27 cellular contexts compared by ENCODE assay signal in genomic region chr5:145934276-145934675, GRCh38. TPM values are rescaled to one million over a fixed set of nuclear protein-coding genes. Genes with fewer than 3 reads are reported as not detected.
"Had no signal": no experiment of that assay in that cellular context is flagged by ENCODE, and none has a peak within 500 bp of the region (broad histone marks: within the 10 kb centered on the region; RNA-seq: fewer than 3 reads in every experiment).

No MANE protein-coding gene starts in this region.

- H3K27me3 ChIP-seq: adrenal gland, suprapubic skin, tibial artery had no signal

- H3K36me3 ChIP-seq: adrenal gland, left lung, lower lobe of right lung, suprapubic skin, tibial artery had no signal

- H3K27ac ChIP-seq: adrenal gland, epithelial cell of prostate, left lung, lower lobe of right lung, suprapubic skin, tibial artery had no signal

- ATAC-seq: left lung; lower lobe of right lung; naive thymus-derived CD8-positive, alpha-beta T cell; right cardiac atrium had no signal

- H3K27ac Mint-ChIP-seq: activated CD4-positive, alpha-beta memory T cell treated with anti-CD3 and anti-CD28 coated beads for 36 hours; activated CD4-positive, alpha-beta T cell treated with anti-CD3 and anti-CD28 coated beads, Interleukin-2, amount 10 ng/mL, durations not matched to agents 24 days and 14 days; activated naive CD4-positive, alpha-beta T cell treated with anti-CD3 and anti-CD28 coated beads for 36 hours; activated naive CD8-positive, alpha-beta T cell treated with anti-CD3 and anti-CD28 coated beads for 36 hours; activated T-helper 1 cell treated with anti-CD3 and anti-CD28 coated beads, Interleukin-12 subunit alpha, Interleukin-12 subunit beta, Interleukin-2, Interleukin-4 antibody, amounts not matched to agents 30 ng/mL and 10 ng/mL and 1 ng/mL, durations not matched to agents 14 hours and 24 hours and 36 hours; brain; naive thymus-derived CD8-positive, alpha-beta T cell had no signal

- H3K36me3 Mint-ChIP-seq: activated CD4-positive, alpha-beta memory T cell treated with anti-CD3 and anti-CD28 coated beads for 36 hours; activated naive CD8-positive, alpha-beta T cell treated with anti-CD3 and anti-CD28 coated beads for 36 hours; brain; naive thymus-derived CD8-positive, alpha-beta T cell had no signal

- H3K9me3 Mint-ChIP-seq: activated CD4-positive, alpha-beta memory T cell treated with anti-CD3 and anti-CD28 coated beads for 36 hours; activated CD4-positive, alpha-beta T cell treated with anti-CD3 and anti-CD28 coated beads, Interleukin-2, amount 10 ng/mL, durations not matched to agents 24 days and 14 days; activated naive CD4-positive, alpha-beta T cell treated with anti-CD3 and anti-CD28 coated beads for 36 hours; activated naive CD8-positive, alpha-beta T cell treated with anti-CD3 and anti-CD28 coated beads for 36 hours; activated T-helper 1 cell treated with anti-CD3 and anti-CD28 coated beads, Interleukin-12 subunit alpha, Interleukin-12 subunit beta, Interleukin-2, Interleukin-4 antibody, amounts not matched to agents 30 ng/mL and 10 ng/mL and 1 ng/mL, durations not matched to agents 14 hours and 24 hours and 36 hours; brain had no signal

- DNase-seq: activated CD4-positive, alpha-beta memory T cell treated with anti-CD3 and anti-CD28 coated beads for 36 hours; activated CD4-positive, alpha-beta T cell treated with anti-CD3 and anti-CD28 coated beads, Interleukin-2, amount 10 ng/mL, durations not matched to agents 24 days and 14 days; activated CD4-positive, CD25-positive, alpha-beta regulatory T cell treated with anti-CD3 and anti-CD28 coated beads, Interleukin-2, amount 50 U/mL, for 72 hours; activated CD8-positive, alpha-beta memory T cell treated with anti-CD3 and anti-CD28 coated beads, Interleukin-2, amount 50 U/mL, for 4 hours; activated effector memory CD4-positive, alpha-beta T cell treated with anti-CD3 and anti-CD28 coated beads, Interleukin-2, amount 50 U/mL, for 16 hours; activated naive CD4-positive, alpha-beta T cell treated with anti-CD3 and anti-CD28 coated beads for 36 hours; activated naive CD8-positive, alpha-beta T cell treated with anti-CD3 and anti-CD28 coated beads for 36 hours; activated T-cell treated with anti-CD3 and anti-CD28 coated beads, Interleukin-2, amount 50 U/mL, for 1 hour; adrenal gland; aorta; cortex of kidney; left lung; lower lobe of right lung; mesenchymal stem cell; naive thymus-derived CD8-positive, alpha-beta T cell; posterior cingulate gyrus; right cardiac atrium; stimulated activated CD4-positive, alpha-beta T cell treated with anti-CD3 and anti-CD28 coated beads, Interleukin-15, amount 100 ng/mL, for 24 hours; stimulated activated CD4-positive, alpha-beta T cell treated with anti-CD3 and anti-CD28 coated beads, Interleukin-2, amount 100 ng/mL, for 24 hours; stimulated activated naive CD4-positive, alpha-beta T cell; T1000; tibial artery had no signal

- H3K4me3 ChIP-seq: adrenal gland, left lung, lower lobe of right lung, suprapubic skin, tibial artery had no signal

- H3K9me3 ChIP-seq: adrenal gland, left lung, lower lobe of right lung, suprapubic skin, tibial artery had no signal

- H3K4me3 Mint-ChIP-seq: activated CD4-positive, alpha-beta memory T cell treated with anti-CD3 and anti-CD28 coated beads for 36 hours; activated CD4-positive, alpha-beta T cell treated with anti-CD3 and anti-CD28 coated beads, Interleukin-2, amount 10 ng/mL, durations not matched to agents 24 days and 14 days; activated naive CD4-positive, alpha-beta T cell treated with anti-CD3 and anti-CD28 coated beads for 36 hours; activated naive CD8-positive, alpha-beta T cell treated with anti-CD3 and anti-CD28 coated beads for 36 hours; activated T-helper 1 cell treated with anti-CD3 and anti-CD28 coated beads, Interleukin-12 subunit alpha, Interleukin-12 subunit beta, Interleukin-2, Interleukin-4 antibody, amounts not matched to agents 30 ng/mL and 10 ng/mL and 1 ng/mL, durations not matched to agents 14 hours and 24 hours and 36 hours; naive thymus-derived CD8-positive, alpha-beta T cell had no signal

- H3K4me1 ChIP-seq: left lung, lower lobe of right lung had no signal

RNA-seq across cellular contexts. Expression of gene SH3RF2, which starts 2.1 kb away (rescaled TPM):
- total RNA-seq: activated CD8-positive, alpha-beta memory T cell treated with anti-CD3 and anti-CD28 coated beads for 36 hours; activated naive CD4-positive, alpha-beta T cell treated with anti-CD3 and anti-CD28 coated beads for 36 hours; activated naive CD8-positive, alpha-beta T cell treated with anti-CD3 and anti-CD28 coated beads for 36 hours; naive thymus-derived CD8-positive, alpha-beta T cell had no signal
